Comparison of ENCODE assay signal across 9 cellular contexts in the genomic region with DNA sequence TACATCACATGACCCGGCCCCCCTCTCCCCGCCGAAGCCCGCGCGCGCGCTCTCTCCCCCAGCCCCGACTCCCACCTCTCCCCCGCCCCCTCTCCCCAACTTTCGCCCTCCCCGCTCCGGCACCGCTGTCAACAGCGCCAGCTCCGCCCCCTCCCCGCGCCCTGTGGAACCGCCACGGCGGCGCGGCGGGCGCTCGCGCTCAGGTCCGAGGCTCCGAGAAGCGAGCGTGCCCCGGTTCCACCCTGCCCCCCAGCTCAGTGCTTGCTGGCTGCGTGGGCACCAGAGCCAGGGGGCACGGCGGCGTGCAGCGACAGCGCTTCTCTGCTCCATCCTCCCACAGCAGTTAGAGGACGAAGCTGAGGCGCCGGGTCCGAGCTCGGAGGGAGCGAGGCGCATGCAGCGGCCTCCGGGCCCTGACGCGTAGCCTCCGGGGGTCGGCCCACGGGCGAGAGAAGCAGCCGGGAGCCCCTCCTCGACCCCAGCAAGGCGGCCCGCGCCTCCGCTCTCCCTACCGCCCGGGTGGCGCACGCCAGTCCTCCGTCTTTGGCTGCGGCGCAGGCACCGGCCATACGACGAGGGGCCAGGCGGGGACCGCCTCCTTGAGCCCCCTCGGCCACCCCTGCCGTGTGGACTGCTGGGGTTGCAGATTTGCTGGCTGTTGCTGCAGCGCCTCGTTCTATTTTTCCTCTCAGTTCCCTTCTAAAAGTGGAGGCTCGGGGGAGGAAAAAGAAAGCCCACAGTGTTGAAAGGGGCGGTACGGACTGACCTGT.
DNase-seq lines count a peak whose midpoint lies in the region; ATAC-seq, FAIRE-seq and TF ChIP-seq lines count a peak whose summit lies in the region.
"Had no signal": no experiment of that assay in that cellular context is flagged by ENCODE, and none has a peak within 500 bp of the region (broad histone marks: within the 10 kb centered on the region; RNA-seq: fewer than 3 reads in every experiment).

No MANE protein-coding gene starts in this region.

- CTCF ChIA-PET in K562 (lab: Yijun Ruan, JAX; ENCODE audit: low intra/inter-chr PET ratio), result no interaction called here

- peak overlapping the region; percentile 84 for H3K27ac Mint-ChIP-seq in T-helper 2 cell treated with Interferon-gamma antibody and Interleukin-4, amounts not matched to agents 5 μg/mL and 100 μg/mL, for 36 hours
- H3K27ac Mint-ChIP-seq in immature natural killer cell, result peak overlapping the region; percentile 74 to 96 (median 90)

- no peaks in the 10 kb centered on the region for H3K9me1 ChIP-seq in K562 (ENCODE audit: control insufficient read depth, insufficient read depth, low read length)

- peaks cover 41% of the 10 kb centered on the region for H3K4me1 Mint-ChIP-seq in T-helper 2 cell treated with Interferon-gamma antibody and Interleukin-4, amounts not matched to agents 5 μg/mL and 100 μg/mL, for 36 hours (ENCODE audit: low read depth)
- H3K4me1 Mint-ChIP-seq in immature natural killer cell, result peaks cover 39 to 55% of the 10 kb centered on the region in 2 donors

- H3K4me1 ChIP-seq in HUES48 (ENCODE audit: control insufficient read depth, insufficient read depth, low read length), result peaks cover 56% of the 10 kb centered on the region
- H3K4me1 ChIP-seq in K562 (replicated peaks in 1 of 2; ENCODE audit: control insufficient read depth in 2 of 2, insufficient read depth in 2 of 2, low read length in 2 of 2), result peaks cover 24 to 31% of the 10 kb centered on the region in 2 experiments; a peak in 4 of 5 replicates

- H3K27me3 Mint-ChIP-seq in T-helper 2 cell treated with Interferon-gamma antibody and Interleukin-4, amounts not matched to agents 5 μg/mL and 100 μg/mL, for 36 hours (ENCODE audit: low read depth), result peaks cover 37% of the 10 kb centered on the region
- H3K27me3 Mint-ChIP-seq in immature natural killer cell (ENCODE audit: low read depth in 3 of 3), result peaks cover 18 to 43% (median 36%) of the 10 kb centered on the region in 3 donors

- no peak for TF ChIP-seq RAD21 in K562 (CRISPR knock-in tag; conservative IDR thresholded peaks at IDR 0.05 in 1 of 2, IDR thresholded peaks at IDR 0.05 in 1 of 2)

- 0% methylated on average over 4 of the region's 78 CpGs for WGBS in K562 (ENCODE audit: insufficient coverage, low coverage, missing lambda C conversion rate)

- DNase-seq in Caki2 (ENCODE audit: low read depth) (peak; percentile 70), K562 (ENCODE audit: extremely low read depth in 1 of 4, low spot score in 3 of 4) (peak; percentile 35 to 96 (median 66)), immature natural killer cell (peak; percentile 94 to 96 (median 95)), epidermal melanocyte (ENCODE audit: insufficient read length, low spot score) (no peak)
- DNase-seq in T-helper 2 cell treated with Interferon-gamma antibody and Interleukin-4, amounts not matched to agents 5 μg/mL and 100 μg/mL, for 36 hours (ENCODE audit: low spot score), result no peak
- peak; percentile 85 to 91 for DNase-seq in stimulated activated CD4-positive, alpha-beta T cell treated with anti-CD3 and anti-CD28 coated beads, Interleukin-15, amount 100 ng/mL, for 1 hour (ENCODE audit: low read depth in 1 of 2, low spot score in 1 of 2)

- peak overlapping the region; percentile 69 for H3K27ac ChIP-seq in HUES48 (ENCODE audit: low read depth, low read length)
- peak overlapping the region; percentile 90 for H3K27ac ChIP-seq in K562 (ENCODE audit: extremely low read depth, low read depth, low read length)

- peak overlapping the region; percentile 89 for H3K4me2 ChIP-seq in K562 (ENCODE audit: insufficient read depth, low read length)

- H3K9me3 Mint-ChIP-seq in T-helper 2 cell treated with Interferon-gamma antibody and Interleukin-4, amounts not matched to agents 5 μg/mL and 100 μg/mL, for 36 hours, result peaks cover 6% of the 10 kb centered on the region
- H3K9me3 Mint-ChIP-seq in immature natural killer cell, result peaks cover 0 to 2% (median 0%) of the 10 kb centered on the region in 6 donors

- H3K9ac ChIP-seq in HUES48 (ENCODE audit: low read depth, low read length) (no peak overlapping the region), K562 (ENCODE audit: insufficient read depth in 1 of 2, low read depth in 2 of 2, low read length in 2 of 2) (peak overlapping the region; percentile 91 to 97)

- no peaks in the 10 kb centered on the region for H4K20me1 ChIP-seq in K562 (replicated peaks; ENCODE audit: control insufficient read depth, insufficient read depth, low read length)

- no peak for TF ChIP-seq EP300 in K562 (IDR thresholded peaks at IDR 0.05; ENCODE audit: low read length)

- peaks cover 49% of the 10 kb centered on the region for H3K79me2 ChIP-seq in K562 (ENCODE audit: control insufficient read depth, insufficient read depth, low read length)

- H2AFZ ChIP-seq in K562 (ENCODE audit: low read depth, low read length), result peak overlapping the region; percentile 76

- no TSS peak for BruUV-seq in K562 (replicated peaks; lab: Mats Ljungman, UMichigan)

- peaks cover 84% of the 10 kb centered on the region for H3K27me3 ChIP-seq in HUES48 (ENCODE audit: control insufficient read depth, insufficient read depth, low read length)
- no peaks in the 10 kb centered on the region for H3K27me3 ChIP-seq in K562 (ENCODE audit: control insufficient read depth in 2 of 2, insufficient read depth in 2 of 2, low read length in 2 of 2)

- H3K9me3 ChIP-seq in HUES48 (ENCODE audit: control insufficient read depth, insufficient read depth, low read length) (no peaks in the 10 kb centered on the region), K562 (replicated peaks; ENCODE audit: control insufficient read depth, insufficient read depth, low read depth, low read length) (no peaks in the 10 kb centered on the region)

- peak; percentile 8; the same call in 1 of the 2 replicates for TF ChIP-seq POLR2A in K562 (conservative IDR thresholded peaks at IDR 0.05)

- intact Hi-C loops in K562 (cut with micrococcal nuclease), result loop anchor here (2.0 kb wide), 1 partner anchor 40 kb away; no protein-coding TSS in a partner anchor

- TF ChIP-seq CTCF in K562 (IDR thresholded peaks at IDR 0.05 in 2 of 3, conservative IDR thresholded peaks at IDR 0.05 in 1 of 3; ENCODE audit: insufficient read depth in 2 of 3, low read depth in 1 of 3, low read length in 3 of 3), result no peak

- H3K36me3 ChIP-seq in HUES48 (ENCODE audit: control insufficient read depth, insufficient read depth, low read length) (no peaks in the 10 kb centered on the region), K562 (ENCODE audit: control insufficient read depth, insufficient read depth, low read length) (peaks cover 3% of the 10 kb centered on the region; the same call in 1 of the 3 replicates)

- in situ Hi-C loops in Caki2 (cut with HindIII; ENCODE audit: low pct_unique_long_range_greater_than_20kb, low sequenced_read_pairs), result no loop called here
- in situ Hi-C loops in K562 (cut with MboI), result no loop called here

- peak; percentile 6 for FAIRE-seq in K562 (lab: Jason Lieb, UNC)
- FAIRE-seq: colon had no signal

- POLR2A ChIA-PET in K562 (lab: Yijun Ruan, JAX), result interaction anchor here (0.6 to 2.8 kb wide), 17 partner anchors 10 to 767 kb away, joined by 3 to 11 read pairs (median 4); no protein-coding TSS in a partner anchor

- ATAC-seq in GM21367 (IDR thresholded peaks at IDR 0.05; ENCODE audit: unreplicated experiment), result peak; percentile 26
- peak; percentile 74 for ATAC-seq in K562

- peak overlapping the region; percentile 82 for H3K4me3 Mint-ChIP-seq in T-helper 2 cell treated with Interferon-gamma antibody and Interleukin-4, amounts not matched to agents 5 μg/mL and 100 μg/mL, for 36 hours
- H3K4me3 Mint-ChIP-seq in immature natural killer cell, result peak overlapping the region; percentile 83 to 92 (median 87)

- peak overlapping the region; percentile 84 for H3K4me3 ChIP-seq in HUES48 (ENCODE audit: low read depth, low read length)
- peak overlapping the region; percentile 87 for H3K4me3 ChIP-seq in K562

- peaks cover 14% of the 10 kb centered on the region for H3K36me3 Mint-ChIP-seq in T-helper 2 cell treated with Interferon-gamma antibody and Interleukin-4, amounts not matched to agents 5 μg/mL and 100 μg/mL, for 36 hours (ENCODE audit: low read depth)
- H3K36me3 Mint-ChIP-seq in immature natural killer cell, result no peaks in the 10 kb centered on the region

TF ChIP-seq in K562, 482 proteins besides CTCF, POLR2A, EP300 and RAD21 (continues in another document):
- TF ChIP-seq, protein P1, sequence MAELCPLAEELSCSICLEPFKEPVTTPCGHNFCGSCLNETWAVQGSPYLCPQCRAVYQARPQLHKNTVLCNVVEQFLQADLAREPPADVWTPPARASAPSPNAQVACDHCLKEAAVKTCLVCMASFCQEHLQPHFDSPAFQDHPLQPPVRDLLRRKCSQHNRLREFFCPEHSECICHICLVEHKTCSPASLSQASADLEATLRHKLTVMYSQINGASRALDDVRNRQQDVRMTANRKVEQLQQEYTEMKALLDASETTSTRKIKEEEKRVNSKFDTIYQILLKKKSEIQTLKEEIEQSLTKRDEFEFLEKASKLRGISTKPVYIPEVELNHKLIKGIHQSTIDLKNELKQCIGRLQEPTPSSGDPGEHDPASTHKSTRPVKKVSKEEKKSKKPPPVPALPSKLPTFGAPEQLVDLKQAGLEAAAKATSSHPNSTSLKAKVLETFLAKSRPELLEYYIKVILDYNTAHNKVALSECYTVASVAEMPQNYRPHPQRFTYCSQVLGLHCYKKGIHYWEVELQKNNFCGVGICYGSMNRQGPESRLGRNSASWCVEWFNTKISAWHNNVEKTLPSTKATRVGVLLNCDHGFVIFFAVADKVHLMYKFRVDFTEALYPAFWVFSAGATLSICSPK (IDR thresholded peaks at IDR 0.05; ENCODE audit: borderline replicate concordance), result no peak
- TF ChIP-seq PHF20 (IDR thresholded peaks at IDR 0.05; ENCODE audit: partially characterized antibody), result no peak
- no peak for TF ChIP-seq NR4A1 (CRISPR knock-in tag; IDR thresholded peaks at IDR 0.05)
- TF ChIP-seq NR4A1 (tag; IDR thresholded peaks at IDR 0.05), result no peak
- TF ChIP-seq ZNF778 (CRISPR knock-in tag; IDR thresholded peaks at IDR 0.05), result no peak
- TF ChIP-seq MAZ (CRISPR knock-in tag; conservative IDR thresholded peaks at IDR 0.05 in 1 of 2, IDR thresholded peaks at IDR 0.05 in 1 of 2), result peak; percentile 11 to 85
- TF ChIP-seq, protein P2, sequence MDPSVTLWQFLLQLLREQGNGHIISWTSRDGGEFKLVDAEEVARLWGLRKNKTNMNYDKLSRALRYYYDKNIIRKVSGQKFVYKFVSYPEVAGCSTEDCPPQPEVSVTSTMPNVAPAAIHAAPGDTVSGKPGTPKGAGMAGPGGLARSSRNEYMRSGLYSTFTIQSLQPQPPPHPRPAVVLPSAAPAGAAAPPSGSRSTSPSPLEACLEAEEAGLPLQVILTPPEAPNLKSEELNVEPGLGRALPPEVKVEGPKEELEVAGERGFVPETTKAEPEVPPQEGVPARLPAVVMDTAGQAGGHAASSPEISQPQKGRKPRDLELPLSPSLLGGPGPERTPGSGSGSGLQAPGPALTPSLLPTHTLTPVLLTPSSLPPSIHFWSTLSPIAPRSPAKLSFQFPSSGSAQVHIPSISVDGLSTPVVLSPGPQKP (CRISPR knock-in tag; IDR thresholded peaks at IDR 0.05), result no peak
- TF ChIP-seq ZNF551 (CRISPR knock-in tag; IDR thresholded peaks at IDR 0.05), result no peak

Comparison
In these comparisons a context has a peak if more than half of its experiments do, and no peak if none do; other contexts are left out.
1. DNase-seq: peak in Caki2 (single experiment), K562 (4 of 4), immature natural killer cell (3 of 3) and stimulated activated CD4-positive, alpha-beta T cell treated with anti-CD3 and anti-CD28 coated beads, Interleukin-15, amount 100 ng/mL, for 1 hour (2 of 2); none in T-helper 2 cell treated with Interferon-gamma antibody and Interleukin-4, amounts not matched to agents 5 μg/mL and 100 μg/mL, for 36 hours (single experiment) and epidermal melanocyte (single experiment).